Comparison of ENCODE assay signal across 20 cellular contexts in genomic region chr5:133828727-133829126, GRCh38.
"Had no signal": no experiment of that assay in that cellular context is flagged by ENCODE, and none has a peak within 500 bp of the region (broad histone marks: within the 10 kb centered on the region; RNA-seq: fewer than 3 reads in every experiment).

No MANE protein-coding gene starts in this region.

- H3K9me3 ChIP-seq: body of pancreas, colonic mucosa, psoas muscle, right lobe of liver, suprapubic skin had no signal

- H3K27ac Mint-ChIP-seq: activated B cell treated with CpG ODN at 0.5 μM for 24 hours; activated CD8-positive, alpha-beta T cell treated with anti-CD3 and anti-CD28 coated beads for 36 hours; activated naive CD8-positive, alpha-beta T cell; nephron progenitor cell; type B pancreatic cell had no signal

- H3K36me3 Mint-ChIP-seq: activated naive CD8-positive, alpha-beta T cell; type B pancreatic cell had no signal

- H3K9me3 Mint-ChIP-seq: activated B cell treated with CpG ODN at 0.5 μM for 24 hours; activated CD8-positive, alpha-beta T cell treated with anti-CD3 and anti-CD28 coated beads for 36 hours; nephron progenitor cell; stimulated activated naive CD8-positive, alpha-beta T cell treated with anti-CD3 and anti-CD28 coated beads, Interleukin-15, Interleukin-2, amounts not matched to agents 100 ng/mL and 50 ng/mL, for 24 hours had no signal

- H3K4me3 Mint-ChIP-seq: activated B cell treated with CpG ODN at 0.5 μM for 24 hours; activated CD8-positive, alpha-beta T cell treated with anti-CD3 and anti-CD28 coated beads for 36 hours; activated naive CD8-positive, alpha-beta T cell; nephron progenitor cell; stimulated activated naive CD8-positive, alpha-beta T cell treated with anti-CD3 and anti-CD28 coated beads, Interleukin-15, Interleukin-2, amounts not matched to agents 100 ng/mL and 50 ng/mL, for 24 hours; type B pancreatic cell had no signal

- H3K79me2 ChIP-seq: hepatocyte had no signal

- H3K36me3 ChIP-seq: colonic mucosa, right lobe of liver, suprapubic skin had no signal

- H3K27me3 ChIP-seq: body of pancreas, colonic mucosa, right lobe of liver, suprapubic skin had no signal

- H3K4me2 ChIP-seq: hepatocyte, smooth muscle cell had no signal

- H3K4me3 ChIP-seq: body of pancreas, colonic mucosa, hepatocyte, psoas muscle, right lobe of liver, smooth muscle cell, suprapubic skin had no signal

- H3K27ac ChIP-seq: body of pancreas, colonic mucosa, hepatocyte, psoas muscle, right lobe of liver, suprapubic skin had no signal

- ATAC-seq: activated CD8-positive, alpha-beta T cell treated with anti-CD3 and anti-CD28 coated beads for 36 hours; body of pancreas; esophagus mucosa; psoas muscle; right lobe of liver had no signal

- H3K27me3 Mint-ChIP-seq: activated B cell treated with CpG ODN at 0.5 μM for 24 hours; activated CD8-positive, alpha-beta T cell treated with anti-CD3 and anti-CD28 coated beads for 36 hours; activated naive CD8-positive, alpha-beta T cell; stimulated activated naive CD8-positive, alpha-beta T cell treated with anti-CD3 and anti-CD28 coated beads, Interleukin-15, Interleukin-2, amounts not matched to agents 100 ng/mL and 50 ng/mL, for 24 hours had no signal

- DNase-seq: activated B cell treated with CpG ODN at 0.5 μM for 24 hours; activated CD4-positive, alpha-beta T cell treated with anti-CD3 and anti-CD28 coated beads for 48 hours; activated CD8-positive, alpha-beta memory T cell treated with anti-CD3 and anti-CD28 coated beads, Interleukin-2, amount 50 U/mL, for 4 hours; activated CD8-positive, alpha-beta T cell treated with anti-CD3 and anti-CD28 coated beads for 36 hours; activated gamma-delta T cell treated with Interleukin-2 at 50 U/mL for 16 hours; body of pancreas; central memory CD4-positive, alpha-beta T cell; colonic mucosa; nephron progenitor cell; psoas muscle; right lobe of liver; stimulated activated CD4-positive, alpha-beta T cell treated with anti-CD3 and anti-CD28 coated beads, Interleukin-4, amount 100 ng/mL, for 4 hours; stimulated activated CD8-positive, alpha-beta memory T cell treated with anti-CD3 and anti-CD28 coated beads, Interleukin-4, amount 100 ng/mL, for 48 hours had no signal

- H3K4me1 ChIP-seq: body of pancreas, colonic mucosa, suprapubic skin had no signal

- H2AFZ ChIP-seq: hepatocyte had no signal
